Comparison of ENCODE assay signal across 9 cellular contexts in genomic region chr14:35975814-35976213, GRCh38.
"Had no signal": no experiment of that assay in that cellular context is flagged by ENCODE, and none has a peak within 500 bp of the region (broad histone marks: within the 10 kb centered on the region; RNA-seq: fewer than 3 reads in every experiment).

No MANE protein-coding gene starts in this region.

- FAIRE-seq: HTR-8/SVneo had no signal

- H3K36me3 ChIP-seq: HAP-1 had no signal

- H3K27ac ChIP-seq: GM23248, KMS-11 had no signal

- H3K9me3 ChIP-seq: HAP-1 had no signal

- H3K4me3 ChIP-seq: GM23248, HAP-1 had no signal

- H3K9ac ChIP-seq: GM23248, KMS-11 had no signal

- H3K4me1 ChIP-seq: HAP-1 had no signal

- H3K4me2 ChIP-seq: KMS-11 had no signal

- H2AFZ ChIP-seq: GM23248 had no signal

- ATAC-seq: HCT116 had no signal

- DNase-seq: GM23248, GOT3, H7, IMR-90, KBM-7 had no signal
